ENCODE assay signal across 1 cellular context in the genomic region with DNA sequence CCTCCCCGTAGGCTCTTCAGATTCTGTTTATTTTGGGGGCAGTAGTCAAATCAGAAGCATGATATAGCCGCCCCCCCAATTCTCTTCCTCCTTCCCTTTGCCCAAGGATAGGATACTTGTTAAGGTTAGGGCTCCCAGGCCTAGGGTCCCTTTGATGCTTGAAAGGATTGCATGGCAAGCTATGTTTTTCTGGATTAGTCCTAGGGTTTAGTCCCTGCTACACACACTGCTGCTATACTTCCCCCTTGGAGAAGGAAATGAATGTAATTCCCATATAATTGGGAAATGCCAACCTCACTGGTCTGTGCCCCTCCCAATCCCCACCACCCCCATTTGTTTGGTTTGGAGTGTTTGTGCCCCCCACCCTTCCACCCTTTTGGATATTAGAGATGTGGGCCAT.
TF ChIP-seq lines count a peak whose summit lies in the region.

No MANE protein-coding gene starts in this region.

TF ChIP-seq in HepG2, 621 proteins besides CTCF, POLR2A, EP300 and RAD21 (continued from another document):
- TF ChIP-seq, protein P1, sequence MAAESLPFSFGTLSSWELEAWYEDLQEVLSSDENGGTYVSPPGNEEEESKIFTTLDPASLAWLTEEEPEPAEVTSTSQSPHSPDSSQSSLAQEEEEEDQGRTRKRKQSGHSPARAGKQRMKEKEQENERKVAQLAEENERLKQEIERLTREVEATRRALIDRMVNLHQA (CRISPR knock-in tag; IDR thresholded peaks at IDR 0.05), result no peak
- TF ChIP-seq ZFAT (CRISPR knock-in tag; conservative IDR thresholded peaks at IDR 0.05), result no peak
- no peak for TF ChIP-seq ZNF224 (CRISPR knock-in tag; IDR thresholded peaks at IDR 0.05)
- no peak for TF ChIP-seq ZNF703 (CRISPR knock-in tag; IDR thresholded peaks at IDR 0.05; ENCODE audit: borderline replicate concordance)
- TF ChIP-seq ZFP36L1 (CRISPR knock-in tag; IDR thresholded peaks at IDR 0.05), result no peak
- TF ChIP-seq RFX3 (CRISPR knock-in tag; IDR thresholded peaks at IDR 0.05), result no peak
- TF ChIP-seq, protein P2, sequence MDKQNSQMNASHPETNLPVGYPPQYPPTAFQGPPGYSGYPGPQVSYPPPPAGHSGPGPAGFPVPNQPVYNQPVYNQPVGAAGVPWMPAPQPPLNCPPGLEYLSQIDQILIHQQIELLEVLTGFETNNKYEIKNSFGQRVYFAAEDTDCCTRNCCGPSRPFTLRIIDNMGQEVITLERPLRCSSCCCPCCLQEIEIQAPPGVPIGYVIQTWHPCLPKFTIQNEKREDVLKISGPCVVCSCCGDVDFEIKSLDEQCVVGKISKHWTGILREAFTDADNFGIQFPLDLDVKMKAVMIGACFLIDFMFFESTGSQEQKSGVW (CRISPR knock-in tag; IDR thresholded peaks at IDR 0.05; ENCODE audit: borderline replicate concordance), result no peak
- TF ChIP-seq, protein P3, sequence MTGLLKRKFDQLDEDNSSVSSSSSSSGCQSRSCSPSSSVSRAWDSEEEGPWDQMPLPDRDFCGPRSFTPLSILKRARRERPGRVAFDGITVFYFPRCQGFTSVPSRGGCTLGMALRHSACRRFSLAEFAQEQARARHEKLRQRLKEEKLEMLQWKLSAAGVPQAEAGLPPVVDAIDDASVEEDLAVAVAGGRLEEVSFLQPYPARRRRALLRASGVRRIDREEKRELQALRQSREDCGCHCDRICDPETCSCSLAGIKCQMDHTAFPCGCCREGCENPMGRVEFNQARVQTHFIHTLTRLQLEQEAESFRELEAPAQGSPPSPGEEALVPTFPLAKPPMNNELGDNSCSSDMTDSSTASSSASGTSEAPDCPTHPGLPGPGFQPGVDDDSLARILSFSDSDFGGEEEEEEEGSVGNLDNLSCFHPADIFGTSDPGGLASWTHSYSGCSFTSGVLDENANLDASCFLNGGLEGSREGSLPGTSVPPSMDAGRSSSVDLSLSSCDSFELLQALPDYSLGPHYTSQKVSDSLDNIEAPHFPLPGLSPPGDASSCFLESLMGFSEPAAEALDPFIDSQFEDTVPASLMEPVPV (CRISPR knock-in tag; IDR thresholded peaks at IDR 0.05), result no peak
- no peak for TF ChIP-seq ZNF609 (CRISPR knock-in tag; IDR thresholded peaks at IDR 0.05; ENCODE audit: borderline replicate concordance)
- no peak for TF ChIP-seq HOXA7 (CRISPR knock-in tag; IDR thresholded peaks at IDR 0.05)
- no peak for TF ChIP-seq SNAI1 (CRISPR knock-in tag; IDR thresholded peaks at IDR 0.05; ENCODE audit: borderline replicate concordance)
